In the genomic region with DNA sequence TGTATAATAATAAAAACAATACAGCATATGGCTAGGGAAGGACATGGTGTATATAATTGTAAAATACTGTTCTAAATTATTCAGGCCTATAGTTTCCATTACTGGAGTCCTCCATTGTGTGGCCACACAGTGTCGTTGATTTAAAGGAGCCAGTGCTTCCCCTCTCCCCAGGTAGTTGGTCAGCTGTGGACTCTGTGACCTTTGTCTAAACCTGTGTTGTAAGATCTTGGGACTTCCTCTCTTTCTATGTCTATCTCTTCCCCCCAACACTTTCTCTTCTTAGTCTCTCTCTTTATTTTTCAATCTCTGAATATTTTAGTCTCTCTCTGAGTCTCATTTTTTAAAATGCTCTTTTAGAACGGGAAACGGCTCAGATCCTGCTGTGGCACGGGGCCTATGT, we compare ENCODE assay signal across 2 cellular contexts.
TF ChIP-seq lines count a peak whose summit lies in the region.

No MANE protein-coding gene starts in this region.

TF ChIP-seq in HCT116, 20 proteins besides CTCF, POLR2A, EP300 and RAD21:
- no peak for TF ChIP-seq EZH2 (IDR thresholded peaks at IDR 0.05)
- no peak for TF ChIP-seq ELF1 (IDR thresholded peaks at IDR 0.05; ENCODE audit: borderline replicate concordance, low read depth)
- no peak for TF ChIP-seq ZFX (IDR thresholded peaks at IDR 0.05)
- TF ChIP-seq, protein P1, sequence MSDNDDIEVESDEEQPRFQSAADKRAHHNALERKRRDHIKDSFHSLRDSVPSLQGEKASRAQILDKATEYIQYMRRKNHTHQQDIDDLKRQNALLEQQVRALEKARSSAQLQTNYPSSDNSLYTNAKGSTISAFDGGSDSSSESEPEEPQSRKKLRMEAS (IDR thresholded peaks at IDR 0.05), result no peak
- TF ChIP-seq SP1 (IDR thresholded peaks at IDR 0.05; ENCODE audit: low read depth), result no peak
- TF ChIP-seq EZH2phosphoT487 (IDR thresholded peaks at IDR 0.05; ENCODE audit: borderline replicate concordance), result no peak
- TF ChIP-seq EGR1 (IDR thresholded peaks at IDR 0.05; ENCODE audit: low read depth), result no peak
- TF ChIP-seq JUND (IDR thresholded peaks at IDR 0.05), result no peak
- TF ChIP-seq SIN3A (IDR thresholded peaks at IDR 0.05; ENCODE audit: low read depth), result no peak
- no peak for TF ChIP-seq TCF7L2 (IDR thresholded peaks at IDR 0.05; ENCODE audit: borderline replicate concordance, extremely low read depth, insufficient read depth, insufficient read length)

TF ChIP-seq in GM12878, 131 proteins besides CTCF, POLR2A, EP300 and RAD21:
- TF ChIP-seq RUNX3 (IDR thresholded peaks at IDR 0.05; ENCODE audit: low read length) (no peak), TAF1 (IDR thresholded peaks at IDR 0.05; ENCODE audit: borderline replicate concordance, low read depth, low read length) (no peak), ZBED1 (IDR thresholded peaks at IDR 0.05; ENCODE audit: borderline replicate concordance) (no peak), HCFC1 (IDR thresholded peaks at IDR 0.05; ENCODE audit: low read length) (no peak), ASH2L (IDR thresholded peaks at IDR 0.05; ENCODE audit: borderline replicate concordance, low read depth) (no peak), SMARCA5 (IDR thresholded peaks at IDR 0.05) (no peak), SUPT20H (IDR thresholded peaks at IDR 0.05; ENCODE audit: borderline replicate concordance, control insufficient read depth, low read depth, low read length) (no peak), STAT3 (IDR thresholded peaks at IDR 0.05; ENCODE audit: low read depth, low read length) (no peak), TCF3 (IDR thresholded peaks at IDR 0.05; ENCODE audit: borderline replicate concordance, insufficient read depth, low read depth, low read length) (no peak)
- TF ChIP-seq, protein P2, sequence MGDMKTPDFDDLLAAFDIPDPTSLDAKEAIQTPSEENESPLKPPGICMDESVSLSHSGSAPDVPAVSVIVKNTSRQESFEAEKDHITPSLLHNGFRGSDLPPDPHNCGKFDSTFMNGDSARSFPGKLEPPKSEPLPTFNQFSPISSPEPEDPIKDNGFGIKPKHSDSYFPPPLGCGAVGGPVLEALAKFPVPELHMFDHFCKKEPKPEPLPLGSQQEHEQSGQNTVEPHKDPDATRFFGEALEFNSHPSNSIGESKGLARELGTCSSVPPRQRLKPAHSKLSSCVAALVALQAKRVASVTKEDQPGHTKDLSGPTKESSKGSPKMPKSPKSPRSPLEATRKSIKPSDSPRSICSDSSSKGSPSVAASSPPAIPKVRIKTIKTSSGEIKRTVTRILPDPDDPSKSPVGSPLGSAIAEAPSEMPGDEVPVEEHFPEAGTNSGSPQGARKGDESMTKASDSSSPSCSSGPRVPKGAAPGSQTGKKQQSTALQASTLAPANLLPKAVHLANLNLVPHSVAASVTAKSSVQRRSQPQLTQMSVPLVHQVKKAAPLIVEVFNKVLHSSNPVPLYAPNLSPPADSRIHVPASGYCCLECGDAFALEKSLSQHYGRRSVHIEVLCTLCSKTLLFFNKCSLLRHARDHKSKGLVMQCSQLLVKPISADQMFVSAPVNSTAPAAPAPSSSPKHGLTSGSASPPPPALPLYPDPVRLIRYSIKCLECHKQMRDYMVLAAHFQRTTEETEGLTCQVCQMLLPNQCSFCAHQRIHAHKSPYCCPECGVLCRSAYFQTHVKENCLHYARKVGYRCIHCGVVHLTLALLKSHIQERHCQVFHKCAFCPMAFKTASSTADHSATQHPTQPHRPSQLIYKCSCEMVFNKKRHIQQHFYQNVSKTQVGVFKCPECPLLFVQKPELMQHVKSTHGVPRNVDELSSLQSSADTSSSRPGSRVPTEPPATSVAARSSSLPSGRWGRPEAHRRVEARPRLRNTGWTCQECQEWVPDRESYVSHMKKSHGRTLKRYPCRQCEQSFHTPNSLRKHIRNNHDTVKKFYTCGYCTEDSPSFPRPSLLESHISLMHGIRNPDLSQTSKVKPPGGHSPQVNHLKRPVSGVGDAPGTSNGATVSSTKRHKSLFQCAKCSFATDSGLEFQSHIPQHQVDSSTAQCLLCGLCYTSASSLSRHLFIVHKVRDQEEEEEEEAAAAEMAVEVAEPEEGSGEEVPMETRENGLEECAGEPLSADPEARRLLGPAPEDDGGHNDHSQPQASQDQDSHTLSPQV (IDR thresholded peaks at IDR 0.05), result no peak
